In the genomic region with DNA sequence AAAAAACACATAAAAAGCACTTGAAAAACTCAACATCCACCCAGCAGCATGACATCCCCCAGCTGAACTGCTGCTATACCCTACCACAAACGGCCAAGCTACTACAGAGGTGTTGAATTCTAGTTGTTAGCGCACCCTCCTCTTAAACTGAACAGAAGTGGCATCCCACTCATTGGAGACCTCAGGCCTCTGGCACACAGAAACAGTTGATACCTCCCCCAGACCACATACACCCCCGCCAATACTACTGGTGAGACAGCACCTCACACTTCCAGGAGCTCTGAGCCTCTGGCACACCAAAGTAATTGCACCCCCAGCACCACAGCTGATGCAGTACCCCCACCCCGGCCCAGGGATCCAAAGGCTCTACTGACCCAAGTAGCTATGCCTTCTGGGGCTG, we compare ENCODE assay signal across 35 cellular contexts.
"Had no signal": no experiment of that assay in that cellular context is flagged by ENCODE, and none has a peak within 500 bp of the region (broad histone marks: within the 10 kb centered on the region; RNA-seq: fewer than 3 reads in every experiment).

No MANE protein-coding gene starts in this region.

- H3K27ac Mint-ChIP-seq: activated B cell treated with CpG ODN at 0.5 μM for 24 hours; activated CD4-positive, alpha-beta memory T cell treated with anti-CD3 and anti-CD28 coated beads for 36 hours; activated CD4-positive, alpha-beta T cell treated with anti-CD3 and anti-CD28 coated beads, Interleukin-2, amount 10 ng/mL, durations not matched to agents 24 days and 14 days; activated CD8-positive, alpha-beta T cell treated with anti-CD3 and anti-CD28 coated beads for 36 hours; activated naive CD4-positive, alpha-beta T cell treated with anti-CD3 and anti-CD28 coated beads for 36 hours; activated naive CD8-positive, alpha-beta T cell treated with anti-CD3 and anti-CD28 coated beads for 36 hours; activated T-cell treated with anti-CD3 and anti-CD28 coated beads, Interleukin-2, amount 50 U/mL, for 72 hours; activated T-helper 1 cell treated with anti-CD3 and anti-CD28 coated beads, Interleukin-12 subunit alpha, Interleukin-12 subunit beta, Interleukin-2, Interleukin-4 antibody, amounts not matched to agents 30 ng/mL and 10 ng/mL and 1 ng/mL, durations not matched to agents 14 hours and 24 hours and 36 hours; activated T-helper 17 cell treated with anti-CD3 and anti-CD28 coated beads, Interleukin-2, amount 50 U/mL, for 72 hours; T-helper 1 cell treated with Interleukin-12 subunit alpha and Interleukin-12 subunit beta and Interleukin-4 antibody, amounts not matched to agents 30 μg/mL and 1 μg/mL, for 36 hours; T-helper 2 cell treated with Interferon-gamma antibody and Interleukin-4, amounts not matched to agents 5 μg/mL and 100 μg/mL, for 36 hours had no signal

- H3K4me1 Mint-ChIP-seq: activated CD4-positive, alpha-beta T cell treated with anti-CD3 and anti-CD28 coated beads, Interleukin-2, amount 10 ng/mL, durations not matched to agents 24 days and 14 days; activated T-helper 17 cell treated with anti-CD3 and anti-CD28 coated beads, Interleukin-2, amount 50 U/mL, for 72 hours had no signal

- H3K4me1 ChIP-seq: adrenal gland, body of pancreas, breast epithelium had no signal

- H3K27me3 ChIP-seq: adrenal gland, body of pancreas, brain microvascular endothelial cell, breast epithelium had no signal

- H3K27ac ChIP-seq: adrenal gland, body of pancreas, brain microvascular endothelial cell, breast epithelium, VCaP had no signal

- DNase-seq: activated B cell treated with CpG ODN at 0.5 μM for 24 hours; activated CD4-positive, alpha-beta memory T cell treated with anti-CD3 and anti-CD28 coated beads for 36 hours; activated CD4-positive, alpha-beta T cell treated with anti-CD3 and anti-CD28 coated beads for 4 hours; activated CD4-positive, alpha-beta T cell treated with anti-CD3 and anti-CD28 coated beads, Interleukin-2, amount 10 ng/mL, durations not matched to agents 24 days and 14 days; activated CD4-positive, alpha-beta T cell treated with anti-CD3 and anti-CD28 coated beads, Interleukin-2, amount 50 U/mL, for 1 hour; activated CD4-positive, alpha-beta T cell treated with anti-CD3 and anti-CD28 coated beads, Interleukin-2, amount 50 U/mL, for 4 hours; activated CD4-positive, CD25-positive, alpha-beta regulatory T cell treated with anti-CD3 and anti-CD28 coated beads, Interleukin-2, amount 50 U/mL, for 72 hours; activated CD8-positive, alpha-beta memory T cell treated with anti-CD3 and anti-CD28 coated beads, Interleukin-2, amount 50 U/mL, for 4 hours; activated CD8-positive, alpha-beta T cell treated with anti-CD3 and anti-CD28 coated beads for 36 hours; activated effector memory CD4-positive, alpha-beta T cell treated with anti-CD3 and anti-CD28 coated beads, Interleukin-2, amount 50 U/mL, for 16 hours; activated gamma-delta T cell treated with Interleukin-2 at 50 U/mL for 16 hours; activated naive CD4-positive, alpha-beta T cell; activated naive CD4-positive, alpha-beta T cell treated with anti-CD3 and anti-CD28 coated beads for 36 hours; activated naive CD4-positive, alpha-beta T cell treated with anti-CD3 and anti-CD28 coated beads, Interleukin-2, amount 50 U/mL, for 16 hours; activated naive CD8-positive, alpha-beta T cell treated with anti-CD3 and anti-CD28 coated beads for 36 hours; activated T-cell treated with anti-CD3 and anti-CD28 coated beads for 4 hours; activated T-cell treated with anti-CD3 and anti-CD28 coated beads, Interleukin-2, amount 50 U/mL, for 1 hour; activated T-cell treated with anti-CD3 and anti-CD28 coated beads, Interleukin-2, amount 50 U/mL, for 4 hours; activated T-cell treated with anti-CD3 and anti-CD28 coated beads, Interleukin-2, amount 50 U/mL, for 72 hours; adrenal gland; amniotic stem cell; aorta; body of pancreas; brain microvascular endothelial cell; central memory CD4-positive, alpha-beta T cell; T-helper 1 cell; T-helper 2 cell; T-helper 9 cell had no signal

- ATAC-seq: activated CD8-positive, alpha-beta T cell treated with anti-CD3 and anti-CD28 coated beads for 36 hours; activated naive CD4-positive, alpha-beta T cell treated with anti-CD3 and anti-CD28 coated beads, Interleukin-2, amount 50 U/mL, for 72 hours; activated T-cell treated with anti-CD3 and anti-CD28 coated beads, Interleukin-2, amount 50 U/mL, for 4 hours; activated T-cell treated with anti-CD3 and anti-CD28 coated beads, Interleukin-2, amount 50 U/mL, for 72 hours; activated T-helper 17 cell treated with anti-CD3 and anti-CD28 coated beads, Interleukin-2, amount 50 U/mL, for 72 hours; body of pancreas had no signal

- H3K36me3 ChIP-seq: adrenal gland, brain microvascular endothelial cell, breast epithelium had no signal

- H3K4me3 ChIP-seq: adrenal gland, body of pancreas, breast epithelium had no signal

- H3K4me3 Mint-ChIP-seq: activated B cell treated with CpG ODN at 0.5 μM for 24 hours; activated CD4-positive, alpha-beta memory T cell treated with anti-CD3 and anti-CD28 coated beads for 36 hours; activated CD4-positive, alpha-beta T cell treated with anti-CD3 and anti-CD28 coated beads, Interleukin-2, amount 10 ng/mL, durations not matched to agents 24 days and 14 days; activated CD8-positive, alpha-beta T cell treated with anti-CD3 and anti-CD28 coated beads for 36 hours; activated naive CD4-positive, alpha-beta T cell treated with anti-CD3 and anti-CD28 coated beads for 36 hours; activated naive CD8-positive, alpha-beta T cell treated with anti-CD3 and anti-CD28 coated beads for 36 hours; activated T-cell treated with anti-CD3 and anti-CD28 coated beads, Interleukin-2, amount 50 U/mL, for 4 hours; activated T-cell treated with anti-CD3 and anti-CD28 coated beads, Interleukin-2, amount 50 U/mL, for 72 hours; activated T-helper 1 cell treated with anti-CD3 and anti-CD28 coated beads, Interleukin-12 subunit alpha, Interleukin-12 subunit beta, Interleukin-2, Interleukin-4 antibody, amounts not matched to agents 30 ng/mL and 10 ng/mL and 1 ng/mL, durations not matched to agents 14 hours and 24 hours and 36 hours; activated T-helper 17 cell treated with anti-CD3 and anti-CD28 coated beads, Interleukin-2, amount 50 U/mL, for 72 hours; T-helper 1 cell treated with Interleukin-12 subunit alpha and Interleukin-12 subunit beta and Interleukin-4 antibody, amounts not matched to agents 30 μg/mL and 1 μg/mL, for 36 hours; T-helper 2 cell treated with Interferon-gamma antibody and Interleukin-4, amounts not matched to agents 5 μg/mL and 100 μg/mL, for 36 hours had no signal

- H3K9me3 ChIP-seq: adrenal gland, body of pancreas had no signal

- H3K27me3 Mint-ChIP-seq: activated B cell treated with CpG ODN at 0.5 μM for 24 hours; activated CD4-positive, alpha-beta memory T cell treated with anti-CD3 and anti-CD28 coated beads for 36 hours; activated CD4-positive, alpha-beta T cell treated with anti-CD3 and anti-CD28 coated beads, Interleukin-2, amount 10 ng/mL, durations not matched to agents 24 days and 14 days; activated CD8-positive, alpha-beta T cell treated with anti-CD3 and anti-CD28 coated beads for 36 hours; activated naive CD8-positive, alpha-beta T cell treated with anti-CD3 and anti-CD28 coated beads for 36 hours; activated T-helper 17 cell treated with anti-CD3 and anti-CD28 coated beads, Interleukin-2, amount 50 U/mL, for 72 hours had no signal
